20 cellular contexts compared by ENCODE assay signal in genomic region chr2:239793851-239794250, GRCh38.
"Had no signal": no experiment of that assay in that cellular context is flagged by ENCODE, and none has a peak within 500 bp of the region (broad histone marks: within the 10 kb centered on the region; RNA-seq: fewer than 3 reads in every experiment).

No MANE protein-coding gene starts in this region.

- H3K9me3 ChIP-seq: right lobe of liver, SJSA1, suprapubic skin had no signal

- ATAC-seq: activated CD4-positive, alpha-beta T cell treated with anti-CD3 and anti-CD28 coated beads for 36 hours; right lobe of liver; stimulated activated effector memory CD8-positive, alpha-beta T cell treated with anti-CD3 and anti-CD28 coated beads, Interleukin-12 subunit alpha, Interleukin-12 subunit beta, amount 100 ng/mL, for 72 hours; stimulated activated naive CD8-positive, alpha-beta T cell treated with anti-CD3 and anti-CD28 coated beads, Interleukin-15, amount 100 ng/mL, for 72 hours had no signal

- H3K27ac ChIP-seq: breast epithelium, right lobe of liver, SJSA1, suprapubic skin, tibial nerve had no signal

- DNase-seq: activated CD4-positive, alpha-beta T cell treated with anti-CD3 and anti-CD28 coated beads for 36 hours; activated CD4-positive, alpha-beta T cell treated with anti-CD3 and anti-CD28 coated beads, Interleukin-2, amount 50 U/mL, for 4 hours; activated gamma-delta T cell treated with Interleukin-2 at 50 U/mL for 16 hours; cortex of kidney; erythroblast; foreskin fibroblast; mesenchymal stem cell; naive B cell; nucleus accumbens; small intestine; stimulated activated naive CD8-positive, alpha-beta T cell treated with anti-CD3 and anti-CD28 coated beads, Interleukin-15, amount 100 ng/mL, for 72 hours; T-helper 1 cell; T-helper 9 cell had no signal

- H3K36me3 Mint-ChIP-seq: activated naive CD8-positive, alpha-beta T cell; naive B cell; stimulated activated effector memory CD8-positive, alpha-beta T cell treated with anti-CD3 and anti-CD28 coated beads, Interleukin-12 subunit alpha, Interleukin-12 subunit beta, amount 100 ng/mL, for 72 hours had no signal

- H3K4me1 Mint-ChIP-seq: activated CD4-positive, alpha-beta T cell treated with anti-CD3 and anti-CD28 coated beads for 36 hours; naive B cell; stimulated activated effector memory CD8-positive, alpha-beta T cell treated with anti-CD3 and anti-CD28 coated beads, Interleukin-12 subunit alpha, Interleukin-12 subunit beta, amount 100 ng/mL, for 72 hours; stimulated activated naive CD8-positive, alpha-beta T cell treated with anti-CD3 and anti-CD28 coated beads, Interleukin-15, amount 100 ng/mL, for 72 hours had no signal

- H3K9me3 Mint-ChIP-seq: stimulated activated effector memory CD8-positive, alpha-beta T cell treated with anti-CD3 and anti-CD28 coated beads, Interleukin-12 subunit alpha, Interleukin-12 subunit beta, amount 100 ng/mL, for 72 hours had no signal

- H3K4me3 ChIP-seq: breast epithelium, right lobe of liver, SJSA1, suprapubic skin, tibial nerve had no signal

- H3K27me3 Mint-ChIP-seq: activated CD4-positive, alpha-beta T cell treated with anti-CD3 and anti-CD28 coated beads for 36 hours; activated naive CD8-positive, alpha-beta T cell; stimulated activated naive CD8-positive, alpha-beta T cell treated with anti-CD3 and anti-CD28 coated beads, Interleukin-15, amount 100 ng/mL, for 72 hours had no signal

- H3K4me3 Mint-ChIP-seq: activated CD4-positive, alpha-beta T cell treated with anti-CD3 and anti-CD28 coated beads for 36 hours; activated naive CD8-positive, alpha-beta T cell; naive B cell; stimulated activated effector memory CD8-positive, alpha-beta T cell treated with anti-CD3 and anti-CD28 coated beads, Interleukin-12 subunit alpha, Interleukin-12 subunit beta, amount 100 ng/mL, for 72 hours; stimulated activated naive CD8-positive, alpha-beta T cell treated with anti-CD3 and anti-CD28 coated beads, Interleukin-15, amount 100 ng/mL, for 72 hours had no signal

- H3K27me3 ChIP-seq: breast epithelium, right lobe of liver, SJSA1, suprapubic skin, tibial nerve had no signal

- H3K27ac Mint-ChIP-seq: activated CD4-positive, alpha-beta T cell treated with anti-CD3 and anti-CD28 coated beads for 36 hours; activated naive CD8-positive, alpha-beta T cell; naive B cell; stimulated activated effector memory CD8-positive, alpha-beta T cell treated with anti-CD3 and anti-CD28 coated beads, Interleukin-12 subunit alpha, Interleukin-12 subunit beta, amount 100 ng/mL, for 72 hours; stimulated activated naive CD8-positive, alpha-beta T cell treated with anti-CD3 and anti-CD28 coated beads, Interleukin-15, amount 100 ng/mL, for 72 hours had no signal

- H3K4me1 ChIP-seq: breast epithelium, right lobe of liver, SJSA1 had no signal

- H3K36me3 ChIP-seq: breast epithelium, right lobe of liver, SJSA1, suprapubic skin, tibial nerve had no signal
